16 cellular contexts compared by ENCODE assay signal in genomic region chr14:52328286-52328685, GRCh38. TPM values are rescaled to one million over a fixed set of nuclear protein-coding genes. Genes with fewer than 3 reads are reported as not detected.
DNase-seq lines count a peak whose midpoint lies in the region; ATAC-seq, FAIRE-seq and TF ChIP-seq lines count a peak whose summit lies in the region.
"Had no signal": no experiment of that assay in that cellular context is flagged by ENCODE, and none has a peak within 500 bp of the region (broad histone marks: within the 10 kb centered on the region; RNA-seq: fewer than 3 reads in every experiment).

No MANE protein-coding gene starts in this region.

- H3K27me3 Mint-ChIP-seq in activated CD4-positive, alpha-beta T cell treated with anti-CD3 and anti-CD28 coated beads, Interleukin-2, amount 10 ng/mL, durations not matched to agents 24 days and 14 days, result no peaks in the 10 kb centered on the region
- no peaks in the 10 kb centered on the region for H3K27me3 Mint-ChIP-seq in effector memory CD8-positive, alpha-beta T cell
- H3K27me3 Mint-ChIP-seq: type B pancreatic cell had no signal

- no peak for DNase-seq in activated CD4-positive, alpha-beta T cell treated with anti-CD3 and anti-CD28 coated beads, Interleukin-2, amount 10 ng/mL, durations not matched to agents 24 days and 14 days
- DNase-seq in activated CD4-positive, alpha-beta T cell treated with anti-CD3 and anti-CD28 coated beads, Interleukin-2, amount 50 U/mL, for 1 hour, result no peak
- no peak for DNase-seq in effector memory CD8-positive, alpha-beta T cell
- DNase-seq in pancreas, result no peak
- no peak for DNase-seq in WERI-Rb-1
- no peak for DNase-seq in stimulated activated naive CD4-positive, alpha-beta T cell treated with Interleukin-2 at 50 U/mL for 16 hours (lab: John Stamatoyannopoulos, UW)
- DNase-seq: activated naive CD4-positive, alpha-beta T cell treated with anti-CD3 and anti-CD28 coated beads, Interleukin-2, amount 50 U/mL, for 16 hours; cortex of kidney; left ventricle myocardium superior; NCI-H2107; SW 1271 had no signal

- FAIRE-seq in pancreas (lab: Jason Lieb, UNC), result peak; percentile 85

- ATAC-seq in SK-N-SH treated with all-trans-retinoic acid at 6 μM for 48 hours (peak; percentile 72), pancreas (no peak), HG03521 (IDR thresholded peaks at IDR 0.05; ENCODE audit: unreplicated experiment) (no peak)
- no peak for ATAC-seq in effector memory CD8-positive, alpha-beta T cell (replicated peaks)
- ATAC-seq: left ventricle myocardium superior had no signal

- no peaks in the 10 kb centered on the region for H3K36me3 ChIP-seq in pancreas
- no peaks in the 10 kb centered on the region for H3K36me3 ChIP-seq in WERI-Rb-1

- H3K27ac ChIP-seq in pancreas, result no peak overlapping the region
- no peak overlapping the region for H3K27ac ChIP-seq in WERI-Rb-1

- peak overlapping the region; percentile 74 for H3K4me3 Mint-ChIP-seq in activated CD4-positive, alpha-beta T cell treated with anti-CD3 and anti-CD28 coated beads, Interleukin-2, amount 10 ng/mL, durations not matched to agents 24 days and 14 days
- H3K4me3 Mint-ChIP-seq in effector memory CD8-positive, alpha-beta T cell, result peak overlapping the region; percentile 47 to 67
- H3K4me3 Mint-ChIP-seq: type B pancreatic cell had no signal

- H3K4me3 ChIP-seq in pancreas (no peak overlapping the region), WERI-Rb-1 (ENCODE audit: low read depth, low read length) (no peak overlapping the region)

- H3K9me3 ChIP-seq in pancreas (no peaks in the 10 kb centered on the region), WERI-Rb-1 (ENCODE audit: severe bottlenecking) (peaks cover under 1% of the 10 kb centered on the region)

- H3K27ac Mint-ChIP-seq in activated CD4-positive, alpha-beta T cell treated with anti-CD3 and anti-CD28 coated beads, Interleukin-2, amount 10 ng/mL, durations not matched to agents 24 days and 14 days, result peak overlapping the region; percentile 85
- H3K27ac Mint-ChIP-seq in effector memory CD8-positive, alpha-beta T cell, result peak overlapping the region; percentile 63 to 93
- H3K27ac Mint-ChIP-seq: type B pancreatic cell had no signal

- H3K4me1 ChIP-seq in pancreas, result no peaks in the 10 kb centered on the region

- TF ChIP-seq CTCF in pancreas (IDR thresholded peaks at IDR 0.05), result no peak
- TF ChIP-seq CTCF in WERI-Rb-1 (IDR thresholded peaks at IDR 0.05; ENCODE audit: low read depth, low read length), result no peak

- H3K4me1 Mint-ChIP-seq in activated CD4-positive, alpha-beta T cell treated with anti-CD3 and anti-CD28 coated beads, Interleukin-2, amount 10 ng/mL, durations not matched to agents 24 days and 14 days, result peaks cover 70% of the 10 kb centered on the region
- peaks cover 57 to 77% of the 10 kb centered on the region in 2 donors for H3K4me1 Mint-ChIP-seq in effector memory CD8-positive, alpha-beta T cell (ENCODE audit: low read depth in 2 of 2)

- intact Hi-C loops in activated CD4-positive, alpha-beta T cell treated with anti-CD3 and anti-CD28 coated beads, Interleukin-2, amount 10 ng/mL, durations not matched to agents 24 days and 14 days (cut with micrococcal nuclease), result loop anchor here (10.0 kb wide), 1 partner anchor 827 kb away; the partner anchor contains the start of gene DDHD1
- intact Hi-C loops in pancreas (cut with DNase I), result no loop called here

- H3K27me3 ChIP-seq in pancreas (no peaks in the 10 kb centered on the region), WERI-Rb-1 (ENCODE audit: insufficient read depth, low read depth, severe bottlenecking) (no peaks in the 10 kb centered on the region)

- H3K36me3 Mint-ChIP-seq in activated CD4-positive, alpha-beta T cell treated with anti-CD3 and anti-CD28 coated beads, Interleukin-2, amount 10 ng/mL, durations not matched to agents 24 days and 14 days (ENCODE audit: low read depth), result peaks cover 81% of the 10 kb centered on the region
- H3K36me3 Mint-ChIP-seq in effector memory CD8-positive, alpha-beta T cell (ENCODE audit: insufficient read depth), result peaks cover 34% of the 10 kb centered on the region

- no peaks in the 10 kb centered on the region for H3K9me3 Mint-ChIP-seq in activated CD4-positive, alpha-beta T cell treated with anti-CD3 and anti-CD28 coated beads, Interleukin-2, amount 10 ng/mL, durations not matched to agents 24 days and 14 days
- H3K9me3 Mint-ChIP-seq in effector memory CD8-positive, alpha-beta T cell, result no peaks in the 10 kb centered on the region
- H3K9me3 Mint-ChIP-seq: type B pancreatic cell had no signal

TF ChIP-seq in SK-N-SH treated with all-trans-retinoic acid at 6 μM for 48 hours, 23 proteins besides CTCF, POLR2A, EP300 and RAD21:
- TF ChIP-seq SNAI2 (CRISPR knock-in tag; IDR thresholded peaks at IDR 0.05) (no peak), BACH2 (CRISPR knock-in tag; IDR thresholded peaks at IDR 0.05; ENCODE audit: borderline replicate concordance) (no peak), PPARA (CRISPR knock-in tag; IDR thresholded peaks at IDR 0.05; ENCODE audit: borderline replicate concordance) (no peak), ZNF565 (CRISPR knock-in tag; conservative IDR thresholded peaks at IDR 0.05; ENCODE audit: low read depth) (no peak), ZFP30 (CRISPR knock-in tag; IDR thresholded peaks at IDR 0.05) (no peak), ISL1 (CRISPR knock-in tag; IDR thresholded peaks at IDR 0.05) (no peak), CSDC2 (CRISPR knock-in tag; IDR thresholded peaks at IDR 0.05) (no peak)
TF ChIP-seq in SK-N-SH treated with all-trans-retinoic acid at 6 μM for 48 hours: peak in this region for 0.

RNA-seq across cellular contexts. Expression of gene PTGER2, which starts 14.2 kb away (rescaled TPM):
- 66.7 and 69.9 TPM in 2 replicates for total RNA-seq in activated CD4-positive, alpha-beta T cell treated with anti-CD3 and anti-CD28 coated beads, Interleukin-2, amount 10 ng/mL, durations not matched to agents 24 days and 14 days
- 1 to 10 TPM in 1 of 6 donors, under 1 TPM in 3, not detected in 2; 0.28 to 2.0 (median 0.54) TPM for total RNA-seq in pancreas
- polyA plus RNA-seq in pancreas, result under 1 TPM; 0.23 to 0.49 TPM
- total RNA-seq: A172 had no signal
- polyA plus RNA-seq: neural cell had no signal

Comparison
In these comparisons a context has a peak if more than half of its experiments do, and no peak if none do; other contexts are left out.
1. RNA of gene PTGER2, which starts 14.2 kb away (total RNA-seq): 66.7 to 69.9 TPM in activated CD4-positive, alpha-beta T cell treated with anti-CD3 and anti-CD28 coated beads, Interleukin-2, amount 10 ng/mL, durations not matched to agents 24 days and 14 days; 0.28 to 2.0 TPM in pancreas; every median in the first group is over 10 times any median in the second.